Comparison of ENCODE assay signal across 11 cellular contexts in genomic region chr10:101237080-101237817, GRCh38.
DNase-seq lines count a peak whose midpoint lies in the region; ATAC-seq and TF ChIP-seq lines count a peak whose summit lies in the region.
"Had no signal": no experiment of that assay in that cellular context is flagged by ENCODE, and none has a peak within 500 bp of the region (broad histone marks: within the 10 kb centered on the region; RNA-seq: fewer than 3 reads in every experiment).

No MANE protein-coding gene starts in this region.

- in situ Hi-C loops in astrocyte of the spinal cord (cut with HindIII; ENCODE audit: low sequenced_read_pairs) = no loop called here

- H3K4me3 Mint-ChIP-seq in activated naive CD4-positive, alpha-beta T cell treated with anti-CD3 and anti-CD28 coated beads, Interleukin-2, amount 10 ng/mL, durations not matched to agents 7 days and 5 days = no peak overlapping the region
- peak overlapping the region; percentile 65 for H3K4me3 Mint-ChIP-seq in stimulated activated memory B cell treated with anti-CD40 and anti-IgM and Interleukin-4, amounts not matched to agents 10 μg/mL and 1 μg/mL and 100 μg/mL, for 72 hours

- no peaks in the 10 kb centered on the region for H3K36me3 Mint-ChIP-seq in activated naive CD4-positive, alpha-beta T cell treated with anti-CD3 and anti-CD28 coated beads, Interleukin-2, amount 10 ng/mL, durations not matched to agents 7 days and 5 days
- no peaks in the 10 kb centered on the region for H3K36me3 Mint-ChIP-seq in stimulated activated memory B cell treated with anti-CD40 and anti-IgM and Interleukin-4, amounts not matched to agents 10 μg/mL and 1 μg/mL and 100 μg/mL, for 72 hours

- TF ChIP-seq CTCF in astrocyte of the spinal cord (IDR thresholded peaks at IDR 0.05; ENCODE audit: low read depth, low read length) = no peak

- no peak for DNase-seq in activated naive CD4-positive, alpha-beta T cell treated with anti-CD3 and anti-CD28 coated beads, Interleukin-2, amount 10 ng/mL, durations not matched to agents 7 days and 5 days
- no peak for DNase-seq in activated naive CD4-positive, alpha-beta T cell (lab: John Stamatoyannopoulos, UW)
- DNase-seq in astrocyte of the spinal cord (ENCODE audit: low read depth, low spot score) (peak; percentile 36), iPS-NIHi7 (ENCODE audit: extremely low spot score) (peak; percentile 75), AG20443 (ENCODE audit: low spot score) (no peak), DMS 273 (lab: John Stamatoyannopoulos, UW; ENCODE audit: unreplicated experiment) (no peak)
- DNase-seq: activated CD4-positive, alpha-beta T cell treated with anti-CD3 and anti-CD28 coated beads, Interleukin-2, amount 50 U/mL, for 1 hour; left lung; MM.1S had no signal

- CTCF ChIA-PET in activated naive CD4-positive, alpha-beta T cell treated with anti-CD3 and anti-CD28 coated beads, Interleukin-2, amount 10 ng/mL, durations not matched to agents 7 days and 5 days (lab: Charles Lee) = interaction anchor here (0.7 to 4.9 kb wide), 5 partner anchors 14 to 229 kb away, joined by 3 to 29 read pairs (median 3); no protein-coding TSS in a partner anchor

- H3K9me3 Mint-ChIP-seq in activated naive CD4-positive, alpha-beta T cell treated with anti-CD3 and anti-CD28 coated beads, Interleukin-2, amount 10 ng/mL, durations not matched to agents 7 days and 5 days = no peaks in the 10 kb centered on the region
- H3K9me3 Mint-ChIP-seq in stimulated activated memory B cell treated with anti-CD40 and anti-IgM and Interleukin-4, amounts not matched to agents 10 μg/mL and 1 μg/mL and 100 μg/mL, for 72 hours = no peaks in the 10 kb centered on the region

- peaks cover 99% of the 10 kb centered on the region for H3K27me3 Mint-ChIP-seq in activated naive CD4-positive, alpha-beta T cell treated with anti-CD3 and anti-CD28 coated beads, Interleukin-2, amount 10 ng/mL, durations not matched to agents 7 days and 5 days
- H3K27me3 Mint-ChIP-seq in stimulated activated memory B cell treated with anti-CD40 and anti-IgM and Interleukin-4, amounts not matched to agents 10 μg/mL and 1 μg/mL and 100 μg/mL, for 72 hours = peaks cover 82% of the 10 kb centered on the region

- H3K4me1 Mint-ChIP-seq in activated naive CD4-positive, alpha-beta T cell treated with anti-CD3 and anti-CD28 coated beads, Interleukin-2, amount 10 ng/mL, durations not matched to agents 7 days and 5 days = peaks cover 7% of the 10 kb centered on the region
- peaks cover 29% of the 10 kb centered on the region for H3K4me1 Mint-ChIP-seq in stimulated activated memory B cell treated with anti-CD40 and anti-IgM and Interleukin-4, amounts not matched to agents 10 μg/mL and 1 μg/mL and 100 μg/mL, for 72 hours

- no peak overlapping the region for H3K4me3 ChIP-seq in astrocyte of the spinal cord (ENCODE audit: low read depth, low read length)
- H3K4me3 ChIP-seq: left lung had no signal

- H3K27ac Mint-ChIP-seq in activated naive CD4-positive, alpha-beta T cell treated with anti-CD3 and anti-CD28 coated beads, Interleukin-2, amount 10 ng/mL, durations not matched to agents 7 days and 5 days = peak overlapping the region; percentile 11
- H3K27ac Mint-ChIP-seq in stimulated activated memory B cell treated with anti-CD40 and anti-IgM and Interleukin-4, amounts not matched to agents 10 μg/mL and 1 μg/mL and 100 μg/mL, for 72 hours = peak overlapping the region; percentile 17

- ATAC-seq in stimulated activated memory B cell treated with anti-CD40 and anti-IgM and Interleukin-4, amounts not matched to agents 10 μg/mL and 1 μg/mL and 100 μg/mL, for 72 hours = no peak
- ATAC-seq in HG03521 (IDR thresholded peaks at IDR 0.05; ENCODE audit: unreplicated experiment) = no peak
- ATAC-seq: left lung had no signal

Comparison
In these comparisons a context has a peak if more than half of its experiments do, and no peak if none do; other contexts are left out.
1. DNase-seq: peak in astrocyte of the spinal cord (single experiment) and iPS-NIHi7 (single experiment); none in activated naive CD4-positive, alpha-beta T cell treated with anti-CD3 and anti-CD28 coated beads, Interleukin-2, amount 10 ng/mL, durations not matched to agents 7 days and 5 days (single experiment), activated naive CD4-positive, alpha-beta T cell (0 of 4), AG20443 (single experiment) and DMS 273 (single experiment).